Comparison of ENCODE assay signal across 20 cellular contexts in genomic region chr22:27983361-27983791, GRCh38.
DNase-seq lines count a peak whose midpoint lies in the region; ATAC-seq, FAIRE-seq and TF ChIP-seq lines count a peak whose summit lies in the region.
"Had no signal": no experiment of that assay in that cellular context is flagged by ENCODE, and none has a peak within 500 bp of the region (broad histone marks: within the 10 kb centered on the region; RNA-seq: fewer than 3 reads in every experiment).

No MANE protein-coding gene starts in this region.

- no peak for TF ChIP-seq EP300 in HepG2 (IDR thresholded peaks at IDR 0.05; ENCODE audit: low read depth in 2 of 2, low read length in 2 of 2)
- no peak for TF ChIP-seq EP300 in HepG2 (CRISPR knock-in tag; IDR thresholded peaks at IDR 0.05; ENCODE audit: borderline replicate concordance)

- no peak for TF ChIP-seq RAD21 in HepG2 (CRISPR knock-in tag; IDR thresholded peaks at IDR 0.05)

- H3K36me3 ChIP-seq in right lobe of liver: peaks cover 0 to 11% (median 8%) of the 10 kb centered on the region in 4 donors
- H3K36me3 ChIP-seq in HepG2 (replicated peaks in 1 of 2; ENCODE audit: control insufficient read depth in 1 of 2, insufficient read depth in 2 of 2, low read length in 2 of 2): peaks cover 8 to 43% of the 10 kb centered on the region in 2 experiments; a peak in 4 of 5 replicates
- H3K36me3 ChIP-seq in trophoblast cell (ENCODE audit: control insufficient read depth in 1 of 2, insufficient read depth in 2 of 2, low read length in 2 of 2): peaks cover 12 to 15% of the 10 kb centered on the region in 2 experiments

- H2BK12ac ChIP-seq in trophoblast cell (ENCODE audit: low read length): no peak overlapping the region

- TF ChIP-seq POLR2A in right lobe of liver (IDR thresholded peaks at IDR 0.05): no peak
- TF ChIP-seq POLR2A in HepG2 (IDR thresholded peaks at IDR 0.05; ENCODE audit: insufficient read depth in 1 of 2, low read depth in 2 of 2, low read length in 2 of 2): no peak

- H3K9me3 ChIP-seq in right lobe of liver (no peaks in the 10 kb centered on the region), HepG2 (ENCODE audit: low read length) (no peaks in the 10 kb centered on the region), trophoblast cell (ENCODE audit: insufficient read depth, low read depth, low read length) (no peaks in the 10 kb centered on the region)
- H3K9me3 ChIP-seq: BLaER1, SJSA1 had no signal

- CTCF ChIA-PET in HepG2 (lab: Yijun Ruan, JAX; ENCODE audit: low intra/inter-chr PET ratio, low total read pairs): no interaction called here
- CTCF ChIA-PET in activated CD8-positive, alpha-beta T cell treated with anti-CD3 and anti-CD28 coated beads, Interleukin-2, amount 10 ng/mL, durations not matched to agents 7 days and 5 days (lab: Charles Lee): interaction anchor here (0.8 kb wide), 1 partner anchor 102 kb away, joined by 3 read pairs; no protein-coding TSS in a partner anchor

- no peaks in the 10 kb centered on the region for H3K27me3 Mint-ChIP-seq in activated CD8-positive, alpha-beta T cell treated with anti-CD3 and anti-CD28 coated beads, Interleukin-2, amount 10 ng/mL, durations not matched to agents 7 days and 5 days (ENCODE audit: low read depth)
- H3K27me3 Mint-ChIP-seq: IgD-negative memory B cell had no signal

- no peak overlapping the region for H2BK120ac ChIP-seq in trophoblast cell (ENCODE audit: insufficient read depth, low read length, poor library complexity)

- TF ChIP-seq CTCF in right lobe of liver (IDR thresholded peaks at IDR 0.05): no peak
- no peak for TF ChIP-seq CTCF in HepG2 (CRISPR knock-in tag; IDR thresholded peaks at IDR 0.05)
- TF ChIP-seq CTCF in coronary artery (IDR thresholded peaks at IDR 0.05): no peak

- H3K23ac ChIP-seq in trophoblast cell (ENCODE audit: low read length): no peak overlapping the region

- DNase-seq in right lobe of liver (peak in 2 of 3 donors; percentile 31 to 35), HepG2 (ENCODE audit: low spot score) (no peak), coronary artery (ENCODE audit: low spot score) (peak; percentile 63), trophoblast cell (no peak), DMS53 (lab: John Stamatoyannopoulos, UW) (no peak), sciatic nerve (ENCODE audit: low spot score) (no peak)
- DNase-seq in activated CD8-positive, alpha-beta T cell treated with anti-CD3 and anti-CD28 coated beads, Interleukin-2, amount 10 ng/mL, durations not matched to agents 7 days and 5 days: no peak
- DNase-seq: Calu3, DMS79, HCEC 1CT, Karpas-422, NCI-H1417 treated with DMSO at 0.1 percent for 48 hours, NCI-H187 treated with DMSO at 0.1 percent for 48 hours, NCI-H345, NCI-H524 treated with DMSO at 0.1 percent for 48 hours had no signal

- no peak overlapping the region for H4K8ac ChIP-seq in trophoblast cell (ENCODE audit: low read depth, low read length)

- no peak overlapping the region for H4K12ac ChIP-seq in trophoblast cell (ENCODE audit: low read depth, low read length)

- POLR2A ChIA-PET in HepG2 (lab: Yijun Ruan, JAX): no interaction called here
- POLR2A ChIA-PET in activated CD8-positive, alpha-beta T cell treated with anti-CD3 and anti-CD28 coated beads, Interleukin-2, amount 10 ng/mL, durations not matched to agents 7 days and 5 days (lab: Charles Lee): no interaction called here

- H3K4me1 Mint-ChIP-seq in activated CD8-positive, alpha-beta T cell treated with anti-CD3 and anti-CD28 coated beads, Interleukin-2, amount 10 ng/mL, durations not matched to agents 7 days and 5 days (ENCODE audit: low read depth): peaks cover 6% of the 10 kb centered on the region
- H3K4me1 Mint-ChIP-seq: IgD-negative memory B cell had no signal

- intact Hi-C loops in right lobe of liver (cut with DNase I): no loop called here
- intact Hi-C loops in HepG2 (cut with micrococcal nuclease; ENCODE audit: unreplicated experiment): no loop called here
- intact Hi-C loops in sciatic nerve (cut with DNase I): no loop called here

- H3K27me3 ChIP-seq in right lobe of liver (no peaks in the 10 kb centered on the region), HepG2 (ENCODE audit: control insufficient read depth in 1 of 2, insufficient read depth in 2 of 2, low read length in 2 of 2) (no peaks in the 10 kb centered on the region), trophoblast cell (ENCODE audit: insufficient read depth, low read length) (no peaks in the 10 kb centered on the region)
- H3K27me3 ChIP-seq: BLaER1, SJSA1 had no signal

- H4K91ac ChIP-seq in trophoblast cell (ENCODE audit: low read depth, low read length): no peak overlapping the region

- no peak overlapping the region for H2BK5ac ChIP-seq in trophoblast cell (ENCODE audit: low read depth, low read length, poor library complexity)

- in situ Hi-C loops in HepG2 (cut with HindIII; ENCODE audit: extremely low pct_ligation_motif_present, low pct_unique_long_range_greater_than_20kb): no loop called here

- no peaks in the 10 kb centered on the region for H3K36me3 Mint-ChIP-seq in activated CD8-positive, alpha-beta T cell treated with anti-CD3 and anti-CD28 coated beads, Interleukin-2, amount 10 ng/mL, durations not matched to agents 7 days and 5 days (ENCODE audit: low read depth)

- H2AFZ ChIP-seq in HepG2 (ENCODE audit: low read length) (no peak overlapping the region), trophoblast cell (ENCODE audit: insufficient read depth, low read length, poor library complexity) (no peak overlapping the region)

- no peak overlapping the region for H3K4me3 Mint-ChIP-seq in activated CD8-positive, alpha-beta T cell treated with anti-CD3 and anti-CD28 coated beads, Interleukin-2, amount 10 ng/mL, durations not matched to agents 7 days and 5 days
- H3K4me3 Mint-ChIP-seq: CD8-positive, alpha-beta T cell; IgD-negative memory B cell had no signal

- 89% methylated on average over 9 of the region's 15 CpGs for WGBS in right lobe of liver (ENCODE audit: insufficient coverage, low coverage, low lambda C conversion rate, missing lambda C conversion rate)
- WGBS in HepG2 (ENCODE audit: low lambda C conversion rate): 96% methylated on average over 14 of the region's 15 CpGs
- no CpG with 5 or more reads among the region's 15 CpGs for WGBS in trophoblast cell (ENCODE audit: extremely low coverage, insufficient coverage, insufficient read length)

- no peak overlapping the region for H2AK5ac ChIP-seq in trophoblast cell (ENCODE audit: low read length)

- H4K20me1 ChIP-seq in HepG2 (ENCODE audit: insufficient read depth, low read length): no peaks in the 10 kb centered on the region
- H4K20me1 ChIP-seq: BLaER1 had no signal

- no peak overlapping the region for H3K4ac ChIP-seq in trophoblast cell (ENCODE audit: low read depth, low read length)

- H3K18ac ChIP-seq in trophoblast cell (ENCODE audit: low read length): no peak overlapping the region

- H3K79me2 ChIP-seq in HepG2 (ENCODE audit: insufficient read depth, low read length) (no peaks in the 10 kb centered on the region), trophoblast cell (ENCODE audit: control insufficient read depth, insufficient read depth, low read length, poor library complexity) (no peaks in the 10 kb centered on the region)

- no peak overlapping the region for H3K9ac ChIP-seq in HepG2 (ENCODE audit: insufficient read depth, low read depth, low read length)
- H3K9ac ChIP-seq in trophoblast cell (ENCODE audit: low read length): no peak overlapping the region
- H3K9ac ChIP-seq: BLaER1 had no signal

- BruUV-seq in HepG2 (replicated peaks; lab: Mats Ljungman, UMichigan): no TSS peak

- ATAC-seq in right lobe of liver (no peak), HepG2 (no peak), GM19023 (IDR thresholded peaks at IDR 0.05; ENCODE audit: unreplicated experiment) (no peak), sciatic nerve (no peak)
- no peak for ATAC-seq in activated CD8-positive, alpha-beta T cell treated with anti-CD3 and anti-CD28 coated beads, Interleukin-2, amount 10 ng/mL, durations not matched to agents 7 days and 5 days
- ATAC-seq: CD8-positive, alpha-beta T cell had no signal

- H3K14ac ChIP-seq in trophoblast cell (ENCODE audit: low read length): no peak overlapping the region

- FAIRE-seq in HepG2 (lab: Jason Lieb, UNC): no peak

- H3K27ac ChIP-seq in right lobe of liver (no peak overlapping the region), HepG2 (ENCODE audit: extremely low read length, insufficient read depth, low read length) (no peak overlapping the region), coronary artery (no peak overlapping the region), trophoblast cell (ENCODE audit: low read depth, low read length) (no peak overlapping the region)
- H3K27ac ChIP-seq: BLaER1, SJSA1 had no signal

- H3K27ac Mint-ChIP-seq in activated CD8-positive, alpha-beta T cell treated with anti-CD3 and anti-CD28 coated beads, Interleukin-2, amount 10 ng/mL, durations not matched to agents 7 days and 5 days: no peak overlapping the region
- H3K27ac Mint-ChIP-seq: CD8-positive, alpha-beta T cell had no signal

- H3K4me1 ChIP-seq in right lobe of liver (no peaks in the 10 kb centered on the region), HepG2 (ENCODE audit: insufficient read depth, low read length) (no peaks in the 10 kb centered on the region), trophoblast cell (ENCODE audit: control insufficient read depth in 1 of 2, insufficient read depth in 2 of 2, low read length in 2 of 2) (peaks cover 13 to 15% of the 10 kb centered on the region in 2 experiments)

- no peak overlapping the region for H3K4me3 ChIP-seq in right lobe of liver
- no peak overlapping the region for H3K4me3 ChIP-seq in HepG2 (replicated peaks in 1 of 3; ENCODE audit: insufficient read depth in 1 of 3, low read depth in 2 of 3, low read length in 3 of 3)
- H3K4me3 ChIP-seq in coronary artery: no peak overlapping the region
- H3K4me3 ChIP-seq in trophoblast cell (ENCODE audit: low read depth, low read length): peak overlapping the region; percentile 10
- H3K4me3 ChIP-seq: BLaER1, SJSA1 had no signal

- H3K9me3 Mint-ChIP-seq in activated CD8-positive, alpha-beta T cell treated with anti-CD3 and anti-CD28 coated beads, Interleukin-2, amount 10 ng/mL, durations not matched to agents 7 days and 5 days (ENCODE audit: insufficient read depth): no peaks in the 10 kb centered on the region
- H3K9me3 Mint-ChIP-seq: CD8-positive, alpha-beta T cell; IgD-negative memory B cell had no signal

- H3K79me1 ChIP-seq in trophoblast cell (ENCODE audit: low read length): peaks cover 5% of the 10 kb centered on the region

- H3K4me2 ChIP-seq in HepG2 (ENCODE audit: low read depth, low read length) (no peak overlapping the region), trophoblast cell (ENCODE audit: low read length) (no peak overlapping the region)
- H3K4me2 ChIP-seq: BLaER1 had no signal

Comparison
In these comparisons a context has a peak if more than half of its experiments do, and no peak if none do; other contexts are left out.
1. DNase-seq: peak in right lobe of liver (2 of 3) and coronary artery (single experiment); none in HepG2 (single experiment), trophoblast cell (0 of 2), activated CD8-positive, alpha-beta T cell treated with anti-CD3 and anti-CD28 coated beads, Interleukin-2, amount 10 ng/mL, durations not matched to agents 7 days and 5 days (single experiment), DMS53 (single experiment) and sciatic nerve (single experiment).